In the genomic region with DNA sequence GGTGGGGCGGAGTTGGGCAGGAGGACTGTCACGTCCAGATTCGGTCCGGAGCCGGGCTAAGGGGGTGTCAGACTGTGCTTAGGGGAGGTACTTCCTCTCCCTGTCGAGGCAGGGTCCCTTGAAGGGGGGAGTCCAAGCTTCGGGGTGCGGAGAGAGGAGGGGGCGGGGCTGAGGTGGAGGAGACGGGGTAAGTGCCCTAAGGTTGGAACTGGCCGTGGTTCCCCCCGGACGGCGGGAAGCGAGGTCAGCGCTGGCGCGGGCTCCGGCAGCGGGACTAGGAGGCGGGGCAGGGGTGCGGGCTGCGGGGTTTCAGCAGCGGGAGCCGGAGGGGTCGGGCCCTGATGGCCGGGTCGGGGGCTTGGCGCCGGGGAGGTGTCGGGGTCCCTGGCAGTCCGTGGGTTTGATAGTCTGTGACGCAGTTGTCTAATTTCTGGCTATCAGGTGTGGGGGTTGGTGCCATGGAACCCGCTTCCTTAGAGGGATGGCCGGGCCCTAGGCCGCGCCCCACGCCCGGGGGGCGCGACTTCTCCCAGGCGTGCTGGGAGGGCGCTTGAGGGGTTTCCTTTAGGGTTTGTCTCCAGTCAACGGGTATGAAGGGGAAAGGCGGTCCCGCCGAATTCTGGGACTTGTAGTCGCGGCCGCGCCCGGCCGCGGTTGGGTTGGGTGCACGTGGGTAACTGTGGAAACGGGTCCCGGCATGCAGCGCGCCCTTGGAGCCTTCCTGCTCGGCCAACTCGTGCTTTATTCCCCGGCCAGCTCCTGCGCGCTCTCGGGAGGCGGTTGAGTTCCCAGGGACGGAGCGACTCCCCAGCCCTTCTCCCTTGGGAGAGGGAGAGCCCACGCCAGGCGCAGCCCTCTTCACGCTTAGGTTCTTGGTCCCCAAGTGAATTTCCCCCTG, we compare ENCODE assay signal across 8 cellular contexts. TPM values are rescaled to one million over a fixed set of nuclear protein-coding genes. Genes with fewer than 3 reads are reported as not detected.
DNase-seq lines count a peak whose midpoint lies in the region; ATAC-seq and TF ChIP-seq lines count a peak whose summit lies in the region.

No MANE protein-coding gene starts in this region.

- ATAC-seq in GM18873 (IDR thresholded peaks at IDR 0.05; ENCODE audit: low FRiP score, unreplicated experiment) = peak; percentile 33
- ATAC-seq in HG03135 (IDR thresholded peaks at IDR 0.05; ENCODE audit: unreplicated experiment) = peak; percentile 42
- peak; percentile 29 for ATAC-seq in WTC11

- DNase-seq in AG04449 (ENCODE audit: low read depth, low spot score) (peak; percentile 28), NCI-H2196 (lab: John Stamatoyannopoulos, UW; ENCODE audit: unreplicated experiment) (peak; percentile 91), WTC11 (ENCODE audit: low spot score) (peak; percentile 84), caudate nucleus (lab: John Stamatoyannopoulos, UW) (peak; percentile 53 to 97 (median 90)), inferior parietal cortex (ENCODE audit: extremely low spot score) (peak; percentile 93), spleen (peak; percentile 97)

- H3K4me3 ChIP-seq in AG04449 (ENCODE audit: low read depth, low read length) (peak overlapping the region; percentile 77), spleen (peak overlapping the region; percentile 81 to 97 (median 94))

- intact Hi-C loops in spleen (cut with DNase I; ENCODE audit: low total_unique reads) = no loop called here

- H3K27ac ChIP-seq in caudate nucleus (ENCODE audit: low read depth, low read length) (peak overlapping the region; percentile 82), spleen (peak overlapping the region; percentile 76 to 97 (median 93))

- no peak for TF ChIP-seq POLR2A in spleen (IDR thresholded peaks at IDR 0.05)

- TF ChIP-seq CTCF in AG04449 (IDR thresholded peaks at IDR 0.05; ENCODE audit: insufficient read depth, low read length, missing control alignments) = no peak
- TF ChIP-seq CTCF in WTC11 (IDR thresholded peaks at IDR 0.05) = no peak
- no peak for TF ChIP-seq CTCF in spleen (IDR thresholded peaks at IDR 0.05 in 8 of 11, conservative IDR thresholded peaks at IDR 0.05 in 3 of 11)

- peaks cover 0 to 47% (median 25%) of the 10 kb centered on the region in 6 donors for H3K4me1 ChIP-seq in spleen

- H3K36me3 ChIP-seq in spleen = no peaks in the 10 kb centered on the region

- no peaks in the 10 kb centered on the region for H3K9me3 Mint-ChIP-seq in WTC11

- peaks cover 30% of the 10 kb centered on the region for H3K4me1 Mint-ChIP-seq in WTC11

- POLR2A ChIA-PET in AG04449 (lab: Yijun Ruan, JAX) (no interaction called here), WTC11 (lab: Charles Lee) (interaction anchor here (0.7 to 0.8 kb wide), 2 partner anchors 9 to 235 kb away, joined by 3 to 4 read pairs; no protein-coding TSS in a partner anchor)

- H3K27me3 ChIP-seq in spleen (replicated peaks in 1 of 7) = no peaks in the 10 kb centered on the region

- CTCF ChIA-PET in AG04449 (lab: Yijun Ruan, JAX) (no interaction called here), WTC11 (lab: Charles Lee) (no interaction called here)

- WGBS in spleen, 5 donors = 1 to 2% (median 1%) methylated on average over 30 to 71 of the region's 71 CpGs

- H3K9me3 ChIP-seq in spleen = no peaks in the 10 kb centered on the region

- no peaks in the 10 kb centered on the region for H3K36me3 Mint-ChIP-seq in WTC11

- H3K27ac Mint-ChIP-seq in WTC11 = 0 out of 2 replicates have a peak overlapping the region, but pooled peaks have one; percentile 45

- H3K4me3 Mint-ChIP-seq in WTC11 = peak overlapping the region; percentile 64

- H3K27me3 Mint-ChIP-seq in WTC11 (ENCODE audit: low read depth) = peaks cover 31% of the 10 kb centered on the region

TF ChIP-seq in WTC11, 78 proteins besides CTCF, POLR2A, EP300 and RAD21:
- TF ChIP-seq, protein P1, sequence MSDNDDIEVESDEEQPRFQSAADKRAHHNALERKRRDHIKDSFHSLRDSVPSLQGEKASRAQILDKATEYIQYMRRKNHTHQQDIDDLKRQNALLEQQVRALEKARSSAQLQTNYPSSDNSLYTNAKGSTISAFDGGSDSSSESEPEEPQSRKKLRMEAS (CRISPR knock-in tag; IDR thresholded peaks at IDR 0.05) = peak; percentile 83
- TF ChIP-seq ATF6 (CRISPR knock-in tag; IDR thresholded peaks at IDR 0.05) = no peak
- TF ChIP-seq, protein P2, sequence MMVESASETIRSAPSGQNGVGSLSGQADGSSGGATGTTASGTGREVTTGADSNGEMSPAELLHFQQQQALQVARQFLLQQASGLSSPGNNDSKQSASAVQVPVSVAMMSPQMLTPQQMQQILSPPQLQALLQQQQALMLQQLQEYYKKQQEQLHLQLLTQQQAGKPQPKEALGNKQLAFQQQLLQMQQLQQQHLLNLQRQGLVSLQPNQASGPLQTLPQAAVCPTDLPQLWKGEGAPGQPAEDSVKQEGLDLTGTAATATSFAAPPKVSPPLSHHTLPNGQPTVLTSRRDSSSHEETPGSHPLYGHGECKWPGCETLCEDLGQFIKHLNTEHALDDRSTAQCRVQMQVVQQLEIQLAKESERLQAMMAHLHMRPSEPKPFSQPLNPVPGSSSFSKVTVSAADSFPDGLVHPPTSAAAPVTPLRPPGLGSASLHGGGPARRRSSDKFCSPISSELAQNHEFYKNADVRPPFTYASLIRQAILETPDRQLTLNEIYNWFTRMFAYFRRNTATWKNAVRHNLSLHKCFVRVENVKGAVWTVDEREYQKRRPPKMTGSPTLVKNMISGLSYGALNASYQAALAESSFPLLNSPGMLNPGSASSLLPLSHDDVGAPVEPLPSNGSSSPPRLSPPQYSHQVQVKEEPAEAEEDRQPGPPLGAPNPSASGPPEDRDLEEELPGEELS (CRISPR knock-in tag; IDR thresholded peaks at IDR 0.05) = 0 out of 2 replicates have a peak, but pooled peaks have one; percentile 27
- peak; percentile 50 for TF ChIP-seq SP1 (CRISPR knock-in tag; conservative IDR thresholded peaks at IDR 0.05)
- TF ChIP-seq NFYB (CRISPR knock-in tag; conservative IDR thresholded peaks at IDR 0.05; ENCODE audit: low read depth) = no peak; the same call in 1 of the 2 replicates
- TF ChIP-seq, protein P3, sequence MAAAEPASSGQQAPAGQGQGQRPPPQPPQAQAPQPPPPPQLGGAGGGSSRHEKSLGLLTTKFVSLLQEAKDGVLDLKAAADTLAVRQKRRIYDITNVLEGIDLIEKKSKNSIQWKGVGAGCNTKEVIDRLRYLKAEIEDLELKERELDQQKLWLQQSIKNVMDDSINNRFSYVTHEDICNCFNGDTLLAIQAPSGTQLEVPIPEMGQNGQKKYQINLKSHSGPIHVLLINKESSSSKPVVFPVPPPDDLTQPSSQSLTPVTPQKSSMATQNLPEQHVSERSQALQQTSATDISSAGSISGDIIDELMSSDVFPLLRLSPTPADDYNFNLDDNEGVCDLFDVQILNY (CRISPR knock-in tag; IDR thresholded peaks at IDR 0.05) = peak; percentile 58; the same call in 1 of the 2 replicates
- peak; percentile 88 for TF ChIP-seq USF2 (CRISPR knock-in tag; IDR thresholded peaks at IDR 0.05)
- 0 out of 2 replicates have a peak, but pooled peaks have one; percentile 31 for TF ChIP-seq TEAD1 (CRISPR knock-in tag; IDR thresholded peaks at IDR 0.05)
- TF ChIP-seq, protein P4, sequence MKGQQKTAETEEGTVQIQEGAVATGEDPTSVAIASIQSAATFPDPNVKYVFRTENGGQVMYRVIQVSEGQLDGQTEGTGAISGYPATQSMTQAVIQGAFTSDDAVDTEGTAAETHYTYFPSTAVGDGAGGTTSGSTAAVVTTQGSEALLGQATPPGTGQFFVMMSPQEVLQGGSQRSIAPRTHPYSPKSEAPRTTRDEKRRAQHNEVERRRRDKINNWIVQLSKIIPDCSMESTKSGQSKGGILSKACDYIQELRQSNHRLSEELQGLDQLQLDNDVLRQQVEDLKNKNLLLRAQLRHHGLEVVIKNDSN (CRISPR knock-in tag; IDR thresholded peaks at IDR 0.05) = peak; percentile 86
- TF ChIP-seq MXD4 (CRISPR knock-in tag; IDR thresholded peaks at IDR 0.05; ENCODE audit: borderline replicate concordance) = no peak

RNA-seq across cellular contexts. Expression of gene DCUN1D4, which starts 1.5 kb away (rescaled TPM):
- total RNA-seq in WTC11 (2021) = 33.3 to 36.2 TPM (median 34.3 TPM) in 3 replicates
- 10 to 100 TPM; 30.8 to 59.8 (median 44.8) TPM for total RNA-seq in spleen
- polyA plus RNA-seq in spleen = 10 to 100 TPM; 10.8 to 15.8 (median 12.9) TPM

Comparison
In these comparisons a context has a peak if more than half of its experiments do, and no peak if none do; other contexts are left out.
1. Peak in every context shown above with its lines: DNase-seq, ATAC-seq, H3K4me3 ChIP-seq and H3K27ac ChIP-seq.
2. DNase-seq: peak in every context shown above with its lines; median percentile 97 in spleen; 93 in inferior parietal cortex; 91 in NCI-H2196; 90 in caudate nucleus; 84 in WTC11; 28 in AG04449.